8 cellular contexts compared by ENCODE assay signal in genomic region chr2:43484323-43484930, GRCh38.
A peak's percentile ranks its signal among the peaks of the same experiment; 100 is the strongest.
DNase-seq lines count a peak whose midpoint lies in the region; ATAC-seq and TF ChIP-seq lines count a peak whose summit lies in the region.

No MANE protein-coding gene starts in this region.

- DNase-seq in GF-D8 (lab: John Stamatoyannopoulos, UW), result peak; percentile 76
- peak; percentile 73 for DNase-seq in NCI-H1417 treated with DMSO at 0.1 percent for 48 hours (lab: John Stamatoyannopoulos, UW)
- peak; percentile 27 to 84 for DNase-seq in SJCRH30
- peak; percentile 81 for DNase-seq in fibroblast of gingiva (ENCODE audit: low read depth)
- peak; percentile 10 for DNase-seq in nephron progenitor cell
- no peak for DNase-seq in activated CD4-positive, alpha-beta T cell treated with anti-CD3 and anti-CD28 coated beads, Interleukin-2, amount 50 U/mL, for 1 hour

- H3K9me3 ChIP-seq in SJCRH30 (replicated peaks), result no peaks in the 10 kb centered on the region

- peaks cover 3% of the 10 kb centered on the region for H3K9me3 Mint-ChIP-seq in nephron progenitor cell

- ATAC-seq in esophagus mucosa, result no peak
- ATAC-seq in GM21825 (IDR thresholded peaks at IDR 0.05; ENCODE audit: unreplicated experiment), result no peak

- no peaks in the 10 kb centered on the region for H3K36me3 Mint-ChIP-seq in nephron progenitor cell (ENCODE audit: low read depth)

- no peak overlapping the region for H3K27ac Mint-ChIP-seq in nephron progenitor cell

- H3K27ac ChIP-seq in SJCRH30, result no peak overlapping the region

- no peak overlapping the region for H3K4me3 ChIP-seq in SJCRH30

- no peak overlapping the region for H3K4me3 Mint-ChIP-seq in nephron progenitor cell

- H3K4me1 ChIP-seq in SJCRH30, result no peaks in the 10 kb centered on the region

- no peaks in the 10 kb centered on the region for H3K36me3 ChIP-seq in SJCRH30

- H3K27me3 ChIP-seq in SJCRH30, result no peaks in the 10 kb centered on the region

- H3K4me1 Mint-ChIP-seq in nephron progenitor cell, result peaks cover 29% of the 10 kb centered on the region

- H3K27me3 Mint-ChIP-seq in nephron progenitor cell (ENCODE audit: low read depth, poor library complexity), result no peaks in the 10 kb centered on the region

- peak; percentile 68 for TF ChIP-seq CTCF in nephron progenitor cell (IDR thresholded peaks at IDR 0.05)
